ENCODE assay signal across 8 cellular contexts in the genomic region with DNA sequence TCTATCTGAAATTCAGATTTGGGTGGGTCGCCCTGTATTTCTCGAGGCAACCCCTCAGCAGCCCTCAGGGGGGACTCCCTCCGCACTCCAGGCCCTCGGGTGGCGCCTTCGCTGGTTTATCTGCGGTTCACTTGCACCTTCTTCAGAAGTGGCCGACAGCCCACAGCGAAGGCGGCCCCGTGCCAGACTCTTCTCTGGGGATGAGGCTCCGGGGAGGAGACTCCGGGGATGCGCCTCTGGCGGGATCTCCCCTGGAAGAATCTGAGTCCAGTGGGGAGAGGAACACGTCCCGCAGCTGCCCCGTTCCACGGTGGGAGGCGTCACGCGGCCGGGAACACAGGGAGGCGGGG.
DNase-seq lines count a peak whose midpoint lies in the region; ATAC-seq and TF ChIP-seq lines count a peak whose summit lies in the region.

No MANE protein-coding gene starts in this region.

- no peaks in the 10 kb centered on the region for H3K36me3 Mint-ChIP-seq in endothelial cell (ENCODE audit: low read depth, unreplicated experiment)
- no peaks in the 10 kb centered on the region for H3K36me3 Mint-ChIP-seq in naive B cell
- H3K36me3 Mint-ChIP-seq in type B pancreatic cell: no peaks in the 10 kb centered on the region

- H3K4me1 Mint-ChIP-seq in endothelial cell (ENCODE audit: unreplicated experiment) (peaks cover 6% of the 10 kb centered on the region), naive B cell (peaks cover 0 to 21% (median under 1%) of the 10 kb centered on the region in 3 donors), type B pancreatic cell (ENCODE audit: unreplicated experiment) (no peaks in the 10 kb centered on the region)

- H3K9me3 Mint-ChIP-seq in endothelial cell (ENCODE audit: unreplicated experiment) (no peaks in the 10 kb centered on the region), naive B cell (no peaks in the 10 kb centered on the region), type B pancreatic cell (no peaks in the 10 kb centered on the region)

- TF ChIP-seq CTCF in VCaP (conservative IDR thresholded peaks at IDR 0.05): no peak
- TF ChIP-seq CTCF in endothelial cell (IDR thresholded peaks at IDR 0.05; ENCODE audit: unreplicated experiment): no peak
- TF ChIP-seq CTCF in type B pancreatic cell (conservative IDR thresholded peaks at IDR 0.05): no peak

- H3K27me3 Mint-ChIP-seq in endothelial cell (ENCODE audit: unreplicated experiment) (peaks cover 3% of the 10 kb centered on the region), naive B cell (no peaks in the 10 kb centered on the region), type B pancreatic cell (peaks cover 14% of the 10 kb centered on the region)

- ATAC-seq in GM19025 (IDR thresholded peaks at IDR 0.05; ENCODE audit: low read depth, unreplicated experiment): peak; percentile 34
- ATAC-seq in HG03139 (IDR thresholded peaks at IDR 0.05; ENCODE audit: unreplicated experiment): peak; percentile 29
- ATAC-seq in naive B cell (ENCODE audit: low read depth in 2 of 2): peak; percentile 51 to 57

- H3K27ac ChIP-seq in VCaP: peak overlapping the region; percentile 48; the same call in 1 of the 2 replicates

- DNase-seq in 8988T (peak; percentile 68), endothelial cell (ENCODE audit: low spot score) (no peak), naive B cell (no peak), type B pancreatic cell (ENCODE audit: extremely low spot score, unreplicated experiment) (no peak), GOT3 (lab: John Stamatoyannopoulos, UW) (no peak)

- H3K27ac Mint-ChIP-seq in endothelial cell (ENCODE audit: unreplicated experiment) (no peak overlapping the region), naive B cell (no peak overlapping the region), type B pancreatic cell (no peak overlapping the region)

- H3K4me3 Mint-ChIP-seq in endothelial cell (ENCODE audit: unreplicated experiment) (peak overlapping the region; percentile 78), naive B cell (peak overlapping the region; percentile 77 to 89 (median 82)), type B pancreatic cell (peak overlapping the region; percentile 81)
